ENCODE assay signal across 1 cellular context in the genomic region with DNA sequence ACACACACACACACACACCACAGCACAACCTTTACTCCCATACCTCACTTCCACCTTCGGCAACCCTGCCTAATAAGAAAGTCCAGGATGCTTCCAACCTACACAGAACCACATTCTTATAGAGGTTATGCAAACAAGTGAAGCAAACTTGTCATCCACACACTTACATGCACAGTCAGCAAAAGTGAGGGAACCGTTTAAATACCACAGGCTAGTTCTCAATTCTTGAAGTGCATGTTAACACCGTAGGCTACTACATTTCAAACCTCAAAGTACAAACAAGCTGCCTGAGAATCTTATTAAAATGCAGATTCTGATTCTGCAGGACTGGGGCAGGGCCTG.
TF ChIP-seq lines count a peak whose summit lies in the region.

No MANE protein-coding gene starts in this region.

TF ChIP-seq in HepG2, 621 proteins besides CTCF, POLR2A, EP300 and RAD21 (continued from another document):
- TF ChIP-seq, protein P1, sequence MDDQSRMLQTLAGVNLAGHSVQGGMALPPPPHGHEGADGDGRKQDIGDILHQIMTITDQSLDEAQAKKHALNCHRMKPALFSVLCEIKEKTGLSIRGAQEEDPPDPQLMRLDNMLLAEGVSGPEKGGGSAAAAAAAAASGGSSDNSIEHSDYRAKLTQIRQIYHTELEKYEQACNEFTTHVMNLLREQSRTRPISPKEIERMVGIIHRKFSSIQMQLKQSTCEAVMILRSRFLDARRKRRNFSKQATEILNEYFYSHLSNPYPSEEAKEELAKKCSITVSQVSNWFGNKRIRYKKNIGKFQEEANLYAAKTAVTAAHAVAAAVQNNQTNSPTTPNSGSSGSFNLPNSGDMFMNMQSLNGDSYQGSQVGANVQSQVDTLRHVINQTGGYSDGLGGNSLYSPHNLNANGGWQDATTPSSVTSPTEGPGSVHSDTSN (CRISPR knock-in tag; IDR thresholded peaks at IDR 0.05; ENCODE audit: borderline replicate concordance), result no peak
- TF ChIP-seq ZNF788 (CRISPR knock-in tag; IDR thresholded peaks at IDR 0.05; ENCODE audit: borderline replicate concordance) (no peak), KDM1A (CRISPR knock-in tag; IDR thresholded peaks at IDR 0.05) (no peak), ZNF614 (CRISPR knock-in tag; IDR thresholded peaks at IDR 0.05; ENCODE audit: borderline replicate concordance) (no peak), ZNF780A (CRISPR knock-in tag; IDR thresholded peaks at IDR 0.05) (no peak), MAFF (IDR thresholded peaks at IDR 0.05; ENCODE audit: low read depth, low read length) (peak; percentile 98), ZNF121 (CRISPR knock-in tag; IDR thresholded peaks at IDR 0.05) (no peak), KAT2B (IDR thresholded peaks at IDR 0.05; ENCODE audit: borderline replicate concordance, low read depth, low read length) (no peak), NR2F1 (CRISPR knock-in tag; IDR thresholded peaks at IDR 0.05) (no peak), ZBTB4 (CRISPR knock-in tag; IDR thresholded peaks at IDR 0.05; ENCODE audit: borderline replicate concordance) (no peak)
- TF ChIP-seq, protein P2, sequence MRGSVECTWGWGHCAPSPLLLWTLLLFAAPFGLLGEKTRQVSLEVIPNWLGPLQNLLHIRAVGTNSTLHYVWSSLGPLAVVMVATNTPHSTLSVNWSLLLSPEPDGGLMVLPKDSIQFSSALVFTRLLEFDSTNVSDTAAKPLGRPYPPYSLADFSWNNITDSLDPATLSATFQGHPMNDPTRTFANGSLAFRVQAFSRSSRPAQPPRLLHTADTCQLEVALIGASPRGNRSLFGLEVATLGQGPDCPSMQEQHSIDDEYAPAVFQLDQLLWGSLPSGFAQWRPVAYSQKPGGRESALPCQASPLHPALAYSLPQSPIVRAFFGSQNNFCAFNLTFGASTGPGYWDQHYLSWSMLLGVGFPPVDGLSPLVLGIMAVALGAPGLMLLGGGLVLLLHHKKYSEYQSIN (CRISPR knock-in tag; IDR thresholded peaks at IDR 0.05; ENCODE audit: borderline replicate concordance), result no peak
- TF ChIP-seq, protein P3, sequence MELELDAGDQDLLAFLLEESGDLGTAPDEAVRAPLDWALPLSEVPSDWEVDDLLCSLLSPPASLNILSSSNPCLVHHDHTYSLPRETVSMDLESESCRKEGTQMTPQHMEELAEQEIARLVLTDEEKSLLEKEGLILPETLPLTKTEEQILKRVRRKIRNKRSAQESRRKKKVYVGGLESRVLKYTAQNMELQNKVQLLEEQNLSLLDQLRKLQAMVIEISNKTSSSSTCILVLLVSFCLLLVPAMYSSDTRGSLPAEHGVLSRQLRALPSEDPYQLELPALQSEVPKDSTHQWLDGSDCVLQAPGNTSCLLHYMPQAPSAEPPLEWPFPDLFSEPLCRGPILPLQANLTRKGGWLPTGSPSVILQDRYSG (CRISPR knock-in tag; IDR thresholded peaks at IDR 0.05), result no peak
